25 cellular contexts compared by ENCODE assay signal in the genomic region with DNA sequence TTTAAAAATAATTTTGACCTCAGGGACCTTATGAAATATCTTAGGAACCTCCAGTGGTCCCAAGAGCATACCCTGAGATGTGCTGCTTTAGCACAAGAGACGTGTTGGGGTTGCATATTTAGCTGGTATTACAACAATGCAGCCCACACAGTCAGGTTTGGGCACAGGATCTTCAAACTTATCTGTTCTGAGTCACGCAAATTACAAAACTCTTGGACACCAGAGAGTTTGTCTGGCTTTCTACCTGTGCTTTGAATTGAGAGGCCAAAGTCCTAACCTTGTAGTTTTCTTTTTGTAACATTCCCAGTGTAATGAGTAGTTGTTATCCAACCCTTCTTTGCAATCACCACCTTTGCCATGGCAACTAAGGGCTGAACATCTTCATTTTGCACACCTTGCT.
"Had no signal": no experiment of that assay in that cellular context is flagged by ENCODE, and none has a peak within 500 bp of the region (broad histone marks: within the 10 kb centered on the region; RNA-seq: fewer than 3 reads in every experiment).

No MANE protein-coding gene starts in this region.

- H3K4me3 ChIP-seq: left ventricle myocardium inferior, mucosa of descending colon, pancreas, prostate gland, spleen, suprapubic skin, thoracic aorta, tibial artery, uterus had no signal

- H3K27me3 Mint-ChIP-seq: memory B cell; naive thymus-derived CD4-positive, alpha-beta T cell; natural killer cell treated with Interleukin-12 subunit alpha and Interleukin-12 subunit beta and Interleukin-15 and Interleukin-18, amount 100 ng/mL, for 72 hours; stimulated activated naive CD8-positive, alpha-beta T cell treated with anti-CD3 and anti-CD28 coated beads, Interleukin-15, Interleukin-2, amounts not matched to agents 100 ng/mL and 50 ng/mL, for 24 hours; type B pancreatic cell had no signal

- H3K27ac ChIP-seq: left ventricle myocardium inferior, pancreas, prostate gland, spleen, suprapubic skin, thoracic aorta, tibial artery, uterus had no signal

- H3K9me3 Mint-ChIP-seq: stimulated activated naive CD8-positive, alpha-beta T cell treated with anti-CD3 and anti-CD28 coated beads, Interleukin-15, Interleukin-2, amounts not matched to agents 100 ng/mL and 50 ng/mL, for 24 hours; type B pancreatic cell had no signal

- H3K27ac Mint-ChIP-seq: immature natural killer cell; memory B cell; naive thymus-derived CD4-positive, alpha-beta T cell; natural killer cell treated with Interleukin-12 subunit alpha and Interleukin-12 subunit beta and Interleukin-15 and Interleukin-18, amount 100 ng/mL, for 72 hours; stimulated activated effector memory CD8-positive, alpha-beta T cell treated with anti-CD3 and anti-CD28 coated beads, Interleukin-12 subunit alpha, Interleukin-12 subunit beta, amount 100 ng/mL, for 72 hours; stimulated activated naive CD8-positive, alpha-beta T cell treated with anti-CD3 and anti-CD28 coated beads, Interleukin-15, Interleukin-2, amounts not matched to agents 100 ng/mL and 50 ng/mL, for 24 hours; type B pancreatic cell had no signal

- H3K9me3 ChIP-seq: left ventricle myocardium inferior, mucosa of descending colon, pancreas, prostate gland, spleen, suprapubic skin, thoracic aorta, tibial artery, uterus had no signal

- H3K4me1 ChIP-seq: left ventricle myocardium inferior, pancreas, prostate gland, spleen, suprapubic skin, tibial artery, uterus had no signal

- H3K4me1 Mint-ChIP-seq: immature natural killer cell; memory B cell; naive thymus-derived CD4-positive, alpha-beta T cell; stimulated activated effector memory CD8-positive, alpha-beta T cell treated with anti-CD3 and anti-CD28 coated beads, Interleukin-12 subunit alpha, Interleukin-12 subunit beta, amount 100 ng/mL, for 72 hours had no signal

- H3K36me3 Mint-ChIP-seq: memory B cell; naive thymus-derived CD4-positive, alpha-beta T cell; natural killer cell treated with Interleukin-12 subunit alpha and Interleukin-12 subunit beta and Interleukin-15 and Interleukin-18, amount 100 ng/mL, for 72 hours; stimulated activated effector memory CD8-positive, alpha-beta T cell treated with anti-CD3 and anti-CD28 coated beads, Interleukin-12 subunit alpha, Interleukin-12 subunit beta, amount 100 ng/mL, for 72 hours; type B pancreatic cell had no signal

- H3K36me3 ChIP-seq: left ventricle myocardium inferior, pancreas, prostate gland, spleen, suprapubic skin, thoracic aorta, tibial artery, uterus had no signal

- ATAC-seq: mucosa of descending colon; naive thymus-derived CD4-positive, alpha-beta T cell; natural killer cell treated with Interleukin-12 subunit alpha and Interleukin-12 subunit beta and Interleukin-15 and Interleukin-18, amount 100 ng/mL, for 72 hours; pancreas; right cardiac atrium; sciatic nerve; stimulated activated effector memory CD8-positive, alpha-beta T cell treated with anti-CD3 and anti-CD28 coated beads, Interleukin-12 subunit alpha, Interleukin-12 subunit beta, amount 100 ng/mL, for 72 hours had no signal

- H3K4me3 Mint-ChIP-seq: immature natural killer cell; memory B cell; naive thymus-derived CD4-positive, alpha-beta T cell; natural killer cell treated with Interleukin-12 subunit alpha and Interleukin-12 subunit beta and Interleukin-15 and Interleukin-18, amount 100 ng/mL, for 72 hours; stimulated activated effector memory CD8-positive, alpha-beta T cell treated with anti-CD3 and anti-CD28 coated beads, Interleukin-12 subunit alpha, Interleukin-12 subunit beta, amount 100 ng/mL, for 72 hours; stimulated activated naive CD8-positive, alpha-beta T cell treated with anti-CD3 and anti-CD28 coated beads, Interleukin-15, Interleukin-2, amounts not matched to agents 100 ng/mL and 50 ng/mL, for 24 hours; type B pancreatic cell had no signal

- H3K27me3 ChIP-seq: pancreas, spleen, suprapubic skin, tibial artery, uterus had no signal

- DNase-seq: hypothalamus; immature natural killer cell; left ventricle myocardium inferior; midbrain; mucosa of descending colon; naive thymus-derived CD4-positive, alpha-beta T cell; pancreas; posterior cingulate gyrus; retina; right cardiac atrium; small intestine; spleen; stimulated activated CD4-positive, alpha-beta T cell treated with anti-CD3 and anti-CD28 coated beads, Interleukin-4, amount 100 ng/mL, for 24 hours; stimulated activated naive CD4-positive, alpha-beta T cell; tibial artery; uterus had no signal
